Comparison of ENCODE assay signal across 7 cellular contexts in the genomic region with DNA sequence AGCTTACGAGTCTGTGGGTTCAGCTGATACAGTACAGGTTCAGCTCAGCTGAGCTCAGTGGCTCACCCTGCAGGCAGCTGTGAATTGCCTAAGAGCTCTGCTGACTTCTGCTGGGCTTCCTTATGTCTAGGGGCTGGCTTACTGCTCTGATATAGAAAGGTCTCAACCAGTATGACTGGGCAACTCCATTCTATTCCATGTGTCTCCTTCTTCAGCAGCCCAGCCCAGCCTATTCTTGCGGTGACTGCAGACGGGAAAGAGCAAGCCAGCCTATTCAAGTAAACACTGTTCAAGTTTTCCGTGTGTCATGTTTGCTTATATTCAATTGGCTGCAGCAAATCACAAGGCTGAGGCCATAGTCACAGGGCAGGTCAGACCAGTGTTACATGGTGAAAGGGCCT.
DNase-seq lines count a peak whose midpoint lies in the region; ATAC-seq and TF ChIP-seq lines count a peak whose summit lies in the region.

No MANE protein-coding gene starts in this region.

- CTCF ChIA-PET in HEK293T (lab: Yijun Ruan, JAX) (no interaction called here), PC-3 (lab: Charles Lee) (no interaction called here)

- DNase-seq in HEK293T (ENCODE audit: extremely low spot score) (peak; percentile 14), PC-3 (peak; percentile 42), retinal pigment epithelial cell (ENCODE audit: low read depth) (no peak), T-helper 9 cell (no peak)

- no peaks in the 10 kb centered on the region for H4K20me1 ChIP-seq in PC-3 (ENCODE audit: low read length)

- H3K27me3 ChIP-seq in PC-3 (ENCODE audit: low read length), result no peaks in the 10 kb centered on the region

- no peak overlapping the region for H3K27ac ChIP-seq in PC-3 (ENCODE audit: low read length)

- peaks cover 8% of the 10 kb centered on the region; the same call in 1 of the 2 replicates for H3K4me1 ChIP-seq in PC-3 (ENCODE audit: insufficient read depth, low read length)

- H2AFZ ChIP-seq in PC-3 (ENCODE audit: low read length), result no peak overlapping the region

- H3K9me2 ChIP-seq in PC-3 (replicated peaks; ENCODE audit: low read length), result no peaks in the 10 kb centered on the region

- no peaks in the 10 kb centered on the region for H3F3A ChIP-seq in PC-3 (ENCODE audit: low read length, unreplicated experiment)

- no peak overlapping the region for H3K9ac ChIP-seq in PC-3 (ENCODE audit: low read length)

- H3K4me3 ChIP-seq in PC-3 (ENCODE audit: low read length), result no peak overlapping the region
- H3K4me3 ChIP-seq in retinal pigment epithelial cell (ENCODE audit: low read length), result no peak overlapping the region

- intact Hi-C loops in PC-3 (cut with micrococcal nuclease), result no loop called here

- peak; percentile 51 for TF ChIP-seq CTCF in PC-3 (conservative IDR thresholded peaks at IDR 0.05; ENCODE audit: low read depth, low read length)
- TF ChIP-seq CTCF in retinal pigment epithelial cell (conservative IDR thresholded peaks at IDR 0.05; ENCODE audit: low read depth, low read length), result peak; percentile 22

- POLR2A ChIA-PET in HEK293T (lab: Yijun Ruan, JAX), result no interaction called here
- POLR2A ChIA-PET in PC-3 (lab: Charles Lee; ENCODE audit: unreplicated experiment), result no interaction called here

- no peaks in the 10 kb centered on the region for H3K36me3 ChIP-seq in PC-3 (ENCODE audit: low read depth, low read length)

- no TSS peak for BruUV-seq in PC-3 (replicated peaks; lab: Mats Ljungman, UMichigan)

- H3K79me2 ChIP-seq in PC-3 (ENCODE audit: low read length), result no peaks in the 10 kb centered on the region

- ATAC-seq in PC-3 (peak; percentile 45; the same call in 1 of the 2 replicates), esophagus mucosa (peak; percentile 95), HG03097 (IDR thresholded peaks at IDR 0.05; ENCODE audit: low FRiP score, unreplicated experiment) (no peak), HG03469 (IDR thresholded peaks at IDR 0.05; ENCODE audit: unreplicated experiment) (no peak)

- no peaks in the 10 kb centered on the region for H3K9me3 ChIP-seq in PC-3 (ENCODE audit: low read length)

- no peak overlapping the region for H3K4me2 ChIP-seq in PC-3 (ENCODE audit: low read length)

TF ChIP-seq in HEK293T, 16 proteins besides CTCF, POLR2A, EP300 and RAD21:
- TF ChIP-seq FOXM1 (IDR thresholded peaks at IDR 0.05; ENCODE audit: borderline replicate concordance) (no peak), TARDBP (IDR thresholded peaks at IDR 0.05) (no peak), CTBP1 (IDR thresholded peaks at IDR 0.05; ENCODE audit: borderline replicate concordance) (no peak), FOXA1 (IDR thresholded peaks at IDR 0.05) (no peak), SUZ12 (IDR thresholded peaks at IDR 0.05) (no peak), BHLHE40 (IDR thresholded peaks at IDR 0.05; ENCODE audit: borderline replicate concordance) (no peak), SP1 (IDR thresholded peaks at IDR 0.05) (no peak), L3MBTL2 (conservative IDR thresholded peaks at IDR 0.05) (no peak), HDGF (IDR thresholded peaks at IDR 0.05; ENCODE audit: borderline replicate concordance) (no peak), FOXK2 (IDR thresholded peaks at IDR 0.05) (no peak), ARNT (IDR thresholded peaks at IDR 0.05) (no peak), NFRKB (IDR thresholded peaks at IDR 0.05) (no peak), ZNF384 (IDR thresholded peaks at IDR 0.05) (no peak)

Comparison
In these comparisons a context has a peak if more than half of its experiments do, and no peak if none do; other contexts are left out.
1. DNase-seq: peak in HEK293T (single experiment) and PC-3 (single experiment); none in retinal pigment epithelial cell (single experiment) and T-helper 9 cell (single experiment).
2. ATAC-seq: peak in PC-3 (single experiment) and esophagus mucosa (single experiment); none in HG03097 (single experiment) and HG03469 (single experiment).